ENCODE assay signal across 21 cellular contexts in the genomic region with DNA sequence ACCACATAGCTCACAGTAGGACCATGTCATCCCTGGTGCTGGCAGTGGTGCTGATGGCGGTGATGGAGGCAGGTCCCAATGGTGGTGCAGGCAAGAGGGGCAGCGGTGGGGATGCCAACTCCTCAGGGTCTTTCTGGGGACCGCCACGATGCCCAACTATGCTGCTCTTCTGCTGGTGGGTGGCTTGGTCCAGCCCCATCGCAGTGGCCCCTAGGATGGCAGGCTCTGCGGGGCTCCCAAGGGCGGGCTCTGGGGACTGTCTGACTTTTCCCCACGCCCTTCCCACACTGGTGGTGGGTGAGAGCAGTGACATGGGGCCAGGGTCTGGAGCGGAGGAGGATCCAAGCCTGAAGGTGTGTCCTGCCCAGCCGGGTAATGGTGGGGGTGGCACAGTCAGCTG.
"Had no signal": no experiment of that assay in that cellular context is flagged by ENCODE, and none has a peak within 500 bp of the region (broad histone marks: within the 10 kb centered on the region; RNA-seq: fewer than 3 reads in every experiment).

No MANE protein-coding gene starts in this region.

- DNase-seq: dermis blood vessel endothelial cell; effector memory CD4-positive, alpha-beta T cell; foreskin keratinocyte; kidney glomerular epithelial cell; left colon; left ventricle myocardium inferior; mammary epithelial cell; mesendoderm; midbrain; naive thymus-derived CD4-positive, alpha-beta T cell; stimulated activated CD4-positive, alpha-beta T cell treated with anti-CD3 and anti-CD28 coated beads, Interleukin-12 subunit alpha, Interleukin-12 subunit beta, amount 100 ng/mL, for 4 hours; stimulated activated CD4-positive, alpha-beta T cell treated with anti-CD3 and anti-CD28 coated beads, Interleukin-1b, Interleukin-23, amount 100 ng/mL, for 48 hours; stimulated activated CD4-positive, alpha-beta T cell treated with anti-CD3 and anti-CD28 coated beads, Interleukin-4, amount 100 ng/mL, for 1 hour; stimulated activated CD8-positive, alpha-beta memory T cell treated with anti-CD3 and anti-CD28 coated beads, Interleukin-4, amount 100 ng/mL, for 48 hours; transverse colon had no signal

- FAIRE-seq: endothelial cell of umbilical vein, islet of Langerhans, pancreas had no signal

- H3K4me3 Mint-ChIP-seq: naive thymus-derived CD4-positive, alpha-beta T cell; stimulated activated naive CD8-positive, alpha-beta T cell treated with anti-CD3 and anti-CD28 coated beads, Interleukin-15, Interleukin-2, amounts not matched to agents 100 ng/mL and 50 ng/mL, for 24 hours had no signal

- H3K9me3 Mint-ChIP-seq: stimulated activated naive CD8-positive, alpha-beta T cell treated with anti-CD3 and anti-CD28 coated beads, Interleukin-15, Interleukin-2, amounts not matched to agents 100 ng/mL and 50 ng/mL, for 24 hours had no signal

- ATAC-seq: foreskin keratinocyte; gastroesophageal sphincter; left colon; naive thymus-derived CD4-positive, alpha-beta T cell; pancreas had no signal

- H3K27ac Mint-ChIP-seq: naive thymus-derived CD4-positive, alpha-beta T cell; progenitor cell of endocrine pancreas; stimulated activated naive CD8-positive, alpha-beta T cell treated with anti-CD3 and anti-CD28 coated beads, Interleukin-15, Interleukin-2, amounts not matched to agents 100 ng/mL and 50 ng/mL, for 24 hours had no signal

- H3K27me3 Mint-ChIP-seq: naive thymus-derived CD4-positive, alpha-beta T cell; progenitor cell of endocrine pancreas; stimulated activated naive CD8-positive, alpha-beta T cell treated with anti-CD3 and anti-CD28 coated beads, Interleukin-15, Interleukin-2, amounts not matched to agents 100 ng/mL and 50 ng/mL, for 24 hours had no signal

- H3K4me1 Mint-ChIP-seq: naive thymus-derived CD4-positive, alpha-beta T cell had no signal
